Comparison of ENCODE assay signal across 36 cellular contexts in genomic region chr2:11724151-11724550, GRCh38. TPM values are rescaled to one million over a fixed set of nuclear protein-coding genes. Genes with fewer than 3 reads are reported as not detected.
"Had no signal": no experiment of that assay in that cellular context is flagged by ENCODE, and none has a peak within 500 bp of the region (broad histone marks: within the 10 kb centered on the region; RNA-seq: fewer than 3 reads in every experiment).

No MANE protein-coding gene starts in this region.

- H3K27me3 ChIP-seq: esophagus muscularis mucosa, gastrocnemius medialis had no signal

- H3K36me3 ChIP-seq: brain microvascular endothelial cell, esophagus muscularis mucosa, gastrocnemius medialis, heart left ventricle, WERI-Rb-1 had no signal

- H3K9me3 ChIP-seq: esophagus muscularis mucosa, gastrocnemius medialis, heart left ventricle had no signal

- H3K36me3 Mint-ChIP-seq: activated naive CD8-positive, alpha-beta T cell had no signal

- H3K4me1 ChIP-seq: foreskin keratinocyte, gastrocnemius medialis had no signal

- FAIRE-seq: astrocyte, bronchial epithelial cell, colon had no signal

- H3K9me3 Mint-ChIP-seq: activated B cell treated with CpG ODN at 0.5 μM for 24 hours; activated CD8-positive, alpha-beta T cell treated with anti-CD3 and anti-CD28 coated beads for 36 hours; activated T-cell treated with anti-CD3 and anti-CD28 coated beads, Interleukin-2, amount 50 U/mL, for 4 hours; activated T-helper 17 cell treated with anti-CD3 and anti-CD28 coated beads, Interleukin-2, amount 50 U/mL, for 72 hours; effector memory CD8-positive, alpha-beta T cell; T-helper 2 cell treated with Interferon-gamma antibody and Interleukin-4, amounts not matched to agents 5 μg/mL and 100 μg/mL, for 36 hours had no signal

- DNase-seq: activated B cell treated with CpG ODN at 0.5 μM for 24 hours; activated CD4-positive, alpha-beta T cell treated with anti-CD3 and anti-CD28 coated beads for 48 hours; activated CD4-positive, alpha-beta T cell treated with anti-CD3 and anti-CD28 coated beads, Interleukin-2, amount 50 U/mL, for 1 hour; activated CD4-positive, alpha-beta T cell treated with anti-CD3 and anti-CD28 coated beads, Interleukin-2, amount 50 U/mL, for 48 hours; activated CD8-positive, alpha-beta memory T cell treated with anti-CD3 and anti-CD28 coated beads for 24 hours; activated CD8-positive, alpha-beta T cell treated with anti-CD3 and anti-CD28 coated beads for 36 hours; activated effector memory CD4-positive, alpha-beta T cell treated with Interleukin-2 at 50 U/mL for 16 hours; activated gamma-delta T cell treated with Interleukin-2 at 50 U/mL for 16 hours; activated naive CD4-positive, alpha-beta T cell treated with anti-CD3 and anti-CD28 coated beads, Interleukin-2, amount 50 U/mL, for 16 hours; activated naive CD4-positive, alpha-beta T cell treated with Interleukin-2 at 50 U/mL for 16 hours; activated T-cell treated with anti-CD3 and anti-CD28 coated beads, Interleukin-2, amount 50 U/mL, for 4 hours; amniotic stem cell; anterior cingulate cortex; brain microvascular endothelial cell; caudate nucleus; cortex of kidney; dermis blood vessel endothelial cell; effector CD4-positive, alpha-beta T cell; effector memory CD8-positive, alpha-beta T cell; erythroblast; foreskin keratinocyte; gastrocnemius medialis; glutamatergic neuron; heart left ventricle; T-helper 17 cell; T1000; WERI-Rb-1 had no signal

- H3K27ac Mint-ChIP-seq: activated B cell treated with CpG ODN at 0.5 μM for 24 hours; activated CD8-positive, alpha-beta T cell treated with anti-CD3 and anti-CD28 coated beads for 36 hours; activated naive CD8-positive, alpha-beta T cell; activated T-helper 17 cell treated with anti-CD3 and anti-CD28 coated beads, Interleukin-2, amount 50 U/mL, for 72 hours; effector memory CD8-positive, alpha-beta T cell; T-helper 17 cell; T-helper 2 cell treated with Interferon-gamma antibody and Interleukin-4, amounts not matched to agents 5 μg/mL and 100 μg/mL, for 36 hours had no signal

- H3K27ac ChIP-seq: brain microvascular endothelial cell, esophagus muscularis mucosa, foreskin keratinocyte, gastrocnemius medialis, heart left ventricle, WERI-Rb-1 had no signal

- H3K4me3 Mint-ChIP-seq: activated B cell treated with CpG ODN at 0.5 μM for 24 hours; activated CD8-positive, alpha-beta T cell treated with anti-CD3 and anti-CD28 coated beads for 36 hours; activated naive CD8-positive, alpha-beta T cell; activated T-cell treated with anti-CD3 and anti-CD28 coated beads, Interleukin-2, amount 50 U/mL, for 4 hours; activated T-helper 17 cell treated with anti-CD3 and anti-CD28 coated beads, Interleukin-2, amount 50 U/mL, for 72 hours; effector memory CD8-positive, alpha-beta T cell; T-helper 17 cell; T-helper 2 cell treated with Interferon-gamma antibody and Interleukin-4, amounts not matched to agents 5 μg/mL and 100 μg/mL, for 36 hours had no signal

- H3K4me3 ChIP-seq: esophagus muscularis mucosa, gastrocnemius medialis, heart left ventricle had no signal

- H3K4me1 Mint-ChIP-seq: activated T-helper 17 cell treated with anti-CD3 and anti-CD28 coated beads, Interleukin-2, amount 50 U/mL, for 72 hours had no signal

- ATAC-seq: activated CD4-positive, CD25-positive, alpha-beta regulatory T cell treated with anti-CD3 and anti-CD28 coated beads, Interleukin-2, amount 50 U/mL, for 24 hours; activated CD8-positive, alpha-beta T cell treated with anti-CD3 and anti-CD28 coated beads for 36 hours; activated T-cell treated with anti-CD3 and anti-CD28 coated beads, Interleukin-2, amount 50 U/mL, for 4 hours; activated T-helper 17 cell treated with anti-CD3 and anti-CD28 coated beads, Interleukin-2, amount 50 U/mL, for 72 hours; effector memory CD8-positive, alpha-beta T cell; foreskin keratinocyte; gastrocnemius medialis; heart left ventricle; T-helper 17 cell had no signal

RNA-seq across cellular contexts. Expression of gene NTSR2, which starts 54.2 kb away (rescaled TPM):
- total RNA-seq: activated B cell treated with CpG ODN at 0.5 μM for 24 hours; activated CD8-positive, alpha-beta T cell treated with anti-CD3 and anti-CD28 coated beads for 36 hours; activated T-cell treated with anti-CD3 and anti-CD28 coated beads, Interleukin-2, amount 50 U/mL, for 4 hours; activated T-helper 17 cell treated with anti-CD3 and anti-CD28 coated beads, Interleukin-2, amount 50 U/mL, for 72 hours; astrocyte; bronchial epithelial cell; chondrocyte; dermis blood vessel endothelial cell; esophagus muscularis mucosa; foreskin keratinocyte; T-helper 17 cell had no signal
- polyA plus RNA-seq: foreskin keratinocyte had no signal
